Comparison of ENCODE assay signal across 1 cellular context in genomic region chr6:27617700-27618689, GRCh38.
TF ChIP-seq lines count a peak whose summit lies in the region.

No MANE protein-coding gene starts in this region.

TF ChIP-seq in SK-N-SH, 30 proteins besides CTCF, POLR2A, EP300 and RAD21 (continued from another document):
- TF ChIP-seq, protein P1, sequence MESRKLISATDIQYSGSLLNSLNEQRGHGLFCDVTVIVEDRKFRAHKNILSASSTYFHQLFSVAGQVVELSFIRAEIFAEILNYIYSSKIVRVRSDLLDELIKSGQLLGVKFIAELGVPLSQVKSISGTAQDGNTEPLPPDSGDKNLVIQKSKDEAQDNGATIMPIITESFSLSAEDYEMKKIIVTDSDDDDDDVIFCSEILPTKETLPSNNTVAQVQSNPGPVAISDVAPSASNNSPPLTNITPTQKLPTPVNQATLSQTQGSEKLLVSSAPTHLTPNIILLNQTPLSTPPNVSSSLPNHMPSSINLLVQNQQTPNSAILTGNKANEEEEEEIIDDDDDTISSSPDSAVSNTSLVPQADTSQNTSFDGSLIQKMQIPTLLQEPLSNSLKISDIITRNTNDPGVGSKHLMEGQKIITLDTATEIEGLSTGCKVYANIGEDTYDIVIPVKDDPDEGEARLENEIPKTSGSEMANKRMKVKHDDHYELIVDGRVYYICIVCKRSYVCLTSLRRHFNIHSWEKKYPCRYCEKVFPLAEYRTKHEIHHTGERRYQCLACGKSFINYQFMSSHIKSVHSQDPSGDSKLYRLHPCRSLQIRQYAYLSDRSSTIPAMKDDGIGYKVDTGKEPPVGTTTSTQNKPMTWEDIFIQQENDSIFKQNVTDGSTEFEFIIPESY (IDR thresholded peaks at IDR 0.05; ENCODE audit: borderline replicate concordance, low read depth): no peak
- TF ChIP-seq FOXJ3 (CRISPR knock-in tag; IDR thresholded peaks at IDR 0.05): no peak
- TF ChIP-seq TEAD4 (IDR thresholded peaks at IDR 0.05; ENCODE audit: borderline replicate concordance, insufficient read depth): peak; percentile 34; the same call in 1 of the 2 replicates
